7 cellular contexts compared by ENCODE assay signal in genomic region chr17:28662527-28662829, GRCh38. TPM values are rescaled to one million over a fixed set of nuclear protein-coding genes. Genes with fewer than 3 reads are reported as not detected.
A peak's percentile ranks its signal among the peaks of the same experiment; 100 is the strongest.
DNase-seq lines count a peak whose midpoint lies in the region; ATAC-seq and TF ChIP-seq lines count a peak whose summit lies in the region.

No MANE protein-coding gene starts in this region.

- H3K79me2 ChIP-seq in H9 (ENCODE audit: insufficient read depth, low read length) = peaks cover 25% of the 10 kb centered on the region; the same call in 1 of the 2 replicates

- TF ChIP-seq POLR2A in gastroesophageal sphincter (IDR thresholded peaks at IDR 0.05) (no peak), spleen (IDR thresholded peaks at IDR 0.05) (no peak)

- no peak overlapping the region for H2BK120ac ChIP-seq in H9 (ENCODE audit: low read depth, low read length, poor library complexity, severe bottlenecking)

- H2AFZ ChIP-seq in H9 (ENCODE audit: low read length) = no peak overlapping the region

- H3K9me3 Mint-ChIP-seq in H9 (peaks cover 28 to 33% of the 10 kb centered on the region in 2 experiments), T-cell (no peaks in the 10 kb centered on the region)

- no peak for DNase-seq in H9
- no peak for DNase-seq in T-cell
- DNase-seq in spleen = no peak
- no peak for DNase-seq in HK-2 (ENCODE audit: unreplicated experiment)

- peaks cover 5% of the 10 kb centered on the region for H3K23me2 ChIP-seq in H9 (ENCODE audit: insufficient read length, low read depth, low read length, poor library complexity, severe bottlenecking)

- ATAC-seq in T-cell (replicated peaks in 1 of 4) (no peak), gastroesophageal sphincter (no peak), HG03439 (IDR thresholded peaks at IDR 0.05; ENCODE audit: unreplicated experiment) (no peak), HG02870 (IDR thresholded peaks at IDR 0.05; ENCODE audit: unreplicated experiment) (no peak)

- peak overlapping the region; percentile 82 for H3K18ac ChIP-seq in H9 (ENCODE audit: insufficient read length, low read depth, low read length)

- WGBS in H9 (ENCODE audit: extremely low coverage, insufficient read length, low lambda C conversion rate) = no CpG with 5 or more reads among the region's 10 CpGs
- 0% methylated on average over 10 of the region's 10 CpGs; no CpG with 5 or more reads in 1 of the 2 donors for WGBS in gastroesophageal sphincter (ENCODE audit: low coverage in 1 of 2), 2 donors
- 0 to 1% (median 0%) methylated on average over 4 to 10 of the region's 10 CpGs for WGBS in spleen, 5 donors

- H3K36me3 Mint-ChIP-seq in H9 (ENCODE audit: insufficient read depth in 1 of 3, low read depth in 3 of 3) (peaks cover 34 to 57% (median 56%) of the 10 kb centered on the region in 3 experiments), T-cell (peaks cover 22% of the 10 kb centered on the region)

- H3K9ac ChIP-seq in H9 (ENCODE audit: extremely low read depth, insufficient read length, low read length) = peak overlapping the region; percentile 93

- no peak overlapping the region for H2BK12ac ChIP-seq in H9 (ENCODE audit: insufficient read length, low read depth, low read length)

- TF ChIP-seq EP300 in gastroesophageal sphincter (IDR thresholded peaks at IDR 0.05) = no peak

- H3K4me2 ChIP-seq in H9 (ENCODE audit: insufficient read depth, insufficient read length, low read length) = peak overlapping the region; percentile 95

- H3K4me1 ChIP-seq in H9 (ENCODE audit: insufficient read depth, low read length) (peaks cover 2% of the 10 kb centered on the region; the same call in 1 of the 2 replicates), gastroesophageal sphincter (peaks cover 6 to 67% (median 23%) of the 10 kb centered on the region in 3 donors), spleen (peaks cover 35 to 79% (median 58%) of the 10 kb centered on the region in 6 donors)

- TF ChIP-seq CTCF in H9 (conservative IDR thresholded peaks at IDR 0.05) (no peak), gastroesophageal sphincter (IDR thresholded peaks at IDR 0.05) (peak in 1 of 4 experiments; percentile 4), spleen (IDR thresholded peaks at IDR 0.05 in 8 of 11, conservative IDR thresholded peaks at IDR 0.05 in 3 of 11) (no peak)

- no peaks in the 10 kb centered on the region for H3K27me3 ChIP-seq in H9 (ENCODE audit: insufficient read depth, low read length)
- H3K27me3 ChIP-seq in gastroesophageal sphincter = no peaks in the 10 kb centered on the region
- H3K27me3 ChIP-seq in spleen (replicated peaks in 1 of 7) = no peaks in the 10 kb centered on the region

- no peak overlapping the region for H3K4ac ChIP-seq in H9 (ENCODE audit: low read depth, low read length)

- no peak overlapping the region for H4K91ac ChIP-seq in H9 (ENCODE audit: insufficient read length, low read depth, low read length)

- H3K4me1 Mint-ChIP-seq in H9 = peaks cover 16 to 20% of the 10 kb centered on the region in 2 experiments
- peaks cover 64 to 69% (median 64%) of the 10 kb centered on the region in 3 donors for H3K4me1 Mint-ChIP-seq in T-cell

- no peak overlapping the region for H3T11ph ChIP-seq in H9 (ENCODE audit: low read length)

- H3K27ac ChIP-seq in H9 (ENCODE audit: insufficient read length, low read depth, low read length) (peak overlapping the region; percentile 47), gastroesophageal sphincter (peak overlapping the region; percentile 83 to 99 (median 97)), spleen (peak overlapping the region; percentile 94 to 99 (median 98))

- no peak overlapping the region for H2BK20ac ChIP-seq in H9 (ENCODE audit: low read depth, low read length, poor library complexity, severe bottlenecking)

- intact Hi-C loops in spleen (cut with DNase I; ENCODE audit: low total_unique reads) = no loop called here

- H3K56ac ChIP-seq in H9 (ENCODE audit: insufficient read length, low read depth, low read length) = no peak overlapping the region

- peak overlapping the region; percentile 100 for H3K27ac Mint-ChIP-seq in H9
- H3K27ac Mint-ChIP-seq in T-cell = peak overlapping the region; percentile 100

- POLR2A ChIA-PET in T-cell (lab: Charles Lee) = interaction anchor here (0.6 to 1.8 kb wide), 9 partner anchors 9 to 1166 kb away, joined by 3 to 15 read pairs (median 4); partner anchors contain the start of genes BLTP2 (in 1 of the 2), IFT20 (in 1 of the 2), RPL23A (in 1 of the 2) and TNFAIP1 (in 1 of the 2)

- no peak overlapping the region for H4K8ac ChIP-seq in H9 (replicated peaks; ENCODE audit: insufficient read length, low read depth, low read length)

- peaks cover 3% of the 10 kb centered on the region for H3K79me1 ChIP-seq in H9 (ENCODE audit: insufficient read depth, low read depth, low read length, poor library complexity, severe bottlenecking)

- H3K14ac ChIP-seq in H9 (ENCODE audit: insufficient read depth, low read length) = peak overlapping the region; percentile 83

- H4K5ac ChIP-seq in H9 (ENCODE audit: insufficient read length, low read depth, low read length) = no peak overlapping the region

- CTCF ChIA-PET in T-cell (lab: Charles Lee) = interaction anchor here (0.6 to 3.7 kb wide), 10 partner anchors 9 to 91 kb away, joined by 3 to 63 read pairs (median 4); partner anchors contain the start of genes BLTP2 (in 1 of the 2) and RPL23A (in 1 of the 2)

- H4K20me1 ChIP-seq in H9 (ENCODE audit: control insufficient read depth, insufficient read depth, insufficient read length) = no peaks in the 10 kb centered on the region

- H3K27me3 Mint-ChIP-seq in H9 (ENCODE audit: low read depth) = no peaks in the 10 kb centered on the region; the same call in 1 of the 2 replicates
- H3K27me3 Mint-ChIP-seq in T-cell = no peaks in the 10 kb centered on the region

- peak overlapping the region; percentile 55 for H2BK5ac ChIP-seq in H9 (ENCODE audit: insufficient read length, low read length)

- no peak overlapping the region for H2AK5ac ChIP-seq in H9 (ENCODE audit: insufficient read length, low read length)

- H3K4me3 ChIP-seq in gastroesophageal sphincter = peak overlapping the region; percentile 78 to 80
- peak overlapping the region; percentile 51 to 86 (median 68) for H3K4me3 ChIP-seq in spleen

- no peak overlapping the region for H3K23ac ChIP-seq in H9 (ENCODE audit: insufficient read length, low read depth, low read length)

- H3K9me3 ChIP-seq in H9 (ENCODE audit: control insufficient read depth, low read depth, low read length) = no peaks in the 10 kb centered on the region
- H3K9me3 ChIP-seq in gastroesophageal sphincter = no peaks in the 10 kb centered on the region
- peaks cover 0 to 3% (median 0%) of the 10 kb centered on the region in 8 donors for H3K9me3 ChIP-seq in spleen

- H3K4me3 Mint-ChIP-seq in H9 (peak overlapping the region; percentile 100), T-cell (peak overlapping the region; percentile 93 to 100 (median 98))

- H3K36me3 ChIP-seq in gastroesophageal sphincter = peaks cover 0 to 47% of the 10 kb centered on the region in 2 donors
- peaks cover 0 to 62% (median 24%) of the 10 kb centered on the region in 6 donors for H3K36me3 ChIP-seq in spleen

- H2BK15ac ChIP-seq in H9 (ENCODE audit: low read depth, low read length) = no peak overlapping the region

RNA-seq across cellular contexts. Expression of gene SUPT6H, which starts 0.5 kb away (rescaled TPM):
- 78.5 and 85.8 TPM in 2 replicates for total RNA-seq in H9 (2021)
- 100 to 1,000 TPM in 2 of 5 donors, 10 to 100 TPM in 3; 89.2 to 129 (median 95.7) TPM for total RNA-seq in T-cell
- 10 to 100 TPM; 48.7 to 87.3 (median 71.9) TPM for total RNA-seq in gastroesophageal sphincter
- total RNA-seq in spleen = 10 to 100 TPM; 68.5 to 91.2 (median 78.7) TPM
- polyA plus RNA-seq in spleen = 10 to 100 TPM; 11.6 to 29.7 (median 24.0) TPM

RNA-seq across cellular contexts. Expression of gene SDF2, which starts 0.8 kb away (rescaled TPM):
- total RNA-seq in H9 (2021) = 40.2 TPM in 2 replicates
- total RNA-seq in T-cell = 10 to 100 TPM; 25.3 to 45.8 (median 43.9) TPM
- total RNA-seq in gastroesophageal sphincter = 10 to 100 TPM; 29.5 to 43.2 (median 36.1) TPM
- total RNA-seq in spleen = 10 to 100 TPM; 43.1 to 54.5 (median 48.7) TPM
- polyA plus RNA-seq in spleen = 10 to 100 TPM; 28.7 to 38.3 (median 35.2) TPM

RNA-seq across cellular contexts. Expression of gene BLTP2, which starts 17.5 kb away (rescaled TPM):
- 137 and 142 TPM in 2 replicates for total RNA-seq in H9 (2021)
- 100 to 1,000 TPM; 129 to 156 (median 138) TPM for total RNA-seq in T-cell
- 100 to 1,000 TPM in 3 of 4 donors, 10 to 100 TPM in 1; 97.5 to 116 (median 106) TPM for total RNA-seq in gastroesophageal sphincter
- total RNA-seq in spleen = 100 to 1,000 TPM; 143 to 193 (median 149) TPM
- 10 to 100 TPM; 11.8 to 25.2 (median 14.6) TPM for polyA plus RNA-seq in spleen

RNA-seq across cellular contexts. Expression of gene RSKR, which starts 48.5 kb away (rescaled TPM):
- total RNA-seq in H9 (2021) (25.2 and 25.8 TPM in 2 replicates), T-cell (10 to 100 TPM; 14.2 to 26.1 (median 21.9) TPM), gastroesophageal sphincter (1 to 10 TPM in 3 of 4 donors, under 1 TPM in 1; 0.59 to 8.1 (median 3.1) TPM), spleen (10 to 100 TPM; 11.6 to 30.9 (median 19.3) TPM)
- 1 to 10 TPM; 2.1 to 4.5 (median 2.8) TPM for polyA plus RNA-seq in spleen

RNA-seq across cellular contexts. Expression of gene PROCA1, which starts 49.2 kb away (rescaled TPM):
- total RNA-seq in H9 (2021) (14.2 and 15.0 TPM in 2 replicates), T-cell (10 to 100 TPM in 3 of 5 donors, 1 to 10 TPM in 2; 5.6 to 11.6 (median 10.2) TPM), gastroesophageal sphincter (1 to 10 TPM in 2 of 4 donors, under 1 TPM in 1, not detected in 1; 0.40 to 1.9 (median 1.1) TPM), spleen (1 to 10 TPM; 4.3 to 8.5 (median 6.6) TPM)
- 10 to 100 TPM in 2 of 3 donors, 1 to 10 TPM in 1; 6.0 to 14.5 (median 12.8) TPM for polyA plus RNA-seq in spleen

Comparison
In these comparisons a context has a peak if more than half of its experiments do, and no peak if none do; other contexts are left out.
1. H3K27ac ChIP-seq: peak in every context shown above with its lines; median percentile 98 in spleen; 97 in gastroesophageal sphincter; 47 in H9.